In genomic region chr3:99322551-99322950, GRCh38 we compare ENCODE assay signal across 9 cellular contexts.
"Had no signal": no experiment of that assay in that cellular context is flagged by ENCODE, and none has a peak within 500 bp of the region (broad histone marks: within the 10 kb centered on the region; RNA-seq: fewer than 3 reads in every experiment).

No MANE protein-coding gene starts in this region.

- H3K9ac ChIP-seq: GM23248 had no signal

- ATAC-seq: HCT116 had no signal

- H3K4me1 Mint-ChIP-seq: IgD-negative memory B cell had no signal

- H3K36me3 Mint-ChIP-seq: IgD-negative memory B cell had no signal

- H3K9me3 ChIP-seq: HAP-1 had no signal

- H2AFZ ChIP-seq: GM23248 had no signal

- H3K27me3 Mint-ChIP-seq: IgD-negative memory B cell had no signal

- H3K27ac ChIP-seq: GM23248, HL-60 had no signal

- H3K27ac Mint-ChIP-seq: HFFc6, IgD-negative memory B cell had no signal

- H3K36me3 ChIP-seq: HAP-1 had no signal

- H3K4me1 ChIP-seq: HAP-1 had no signal

- DNase-seq: GM23248, GOT3, H7, HFFc6, KBM-7 had no signal

- H3K4me3 ChIP-seq: GM23248, HAP-1 had no signal

- H3K4me3 Mint-ChIP-seq: HFFc6, IgD-negative memory B cell had no signal

- H3K9me3 Mint-ChIP-seq: HFFc6 had no signal
